27 cellular contexts compared by ENCODE assay signal in genomic region chr18:58451115-58451971, GRCh38.
DNase-seq lines count a peak whose midpoint lies in the region; ATAC-seq, FAIRE-seq and TF ChIP-seq lines count a peak whose summit lies in the region.
"Had no signal": no experiment of that assay in that cellular context is flagged by ENCODE, and none has a peak within 500 bp of the region (broad histone marks: within the 10 kb centered on the region; RNA-seq: fewer than 3 reads in every experiment).

No MANE protein-coding gene starts in this region.

- no peaks in the 10 kb centered on the region for H3K27me3 ChIP-seq in HepG2 (ENCODE audit: control insufficient read depth in 1 of 2, insufficient read depth in 2 of 2, low read length in 2 of 2)
- no peaks in the 10 kb centered on the region for H3K27me3 ChIP-seq in right lobe of liver
- H3K27me3 ChIP-seq: BLaER1 treated with 17β-estradiol and CSF1 and Interleukin-3, amounts not matched to agents 10 nM and 100 nM had no signal

- no peak overlapping the region for H3K4me3 Mint-ChIP-seq in activated naive CD4-positive, alpha-beta T cell treated with anti-CD3 and anti-CD28 coated beads, Interleukin-2, amount 50 U/mL, for 24 hours
- H3K4me3 Mint-ChIP-seq: B cell; CD4-positive, alpha-beta T cell; CD8-positive, alpha-beta T cell had no signal

- CTCF ChIA-PET in HepG2 (lab: Yijun Ruan, JAX; ENCODE audit: low intra/inter-chr PET ratio, low total read pairs): no interaction called here

- H3K36me3 ChIP-seq in HepG2 (replicated peaks in 1 of 2; ENCODE audit: control insufficient read depth in 1 of 2, insufficient read depth in 2 of 2, low read length in 2 of 2) (no peaks in the 10 kb centered on the region), right lobe of liver (peaks cover 0 to 36% (median 11%) of the 10 kb centered on the region in 4 donors)
- H3K36me3 ChIP-seq: BLaER1 treated with 17β-estradiol and CSF1 and Interleukin-3, amounts not matched to agents 10 nM and 100 nM had no signal

- H3K27ac ChIP-seq in HepG2 (ENCODE audit: extremely low read length, insufficient read depth, low read length): no peak overlapping the region
- peak overlapping the region; percentile 23 to 97 (median 76) for H3K27ac ChIP-seq in right lobe of liver
- H3K27ac ChIP-seq: 22Rv1; A549; BLaER1 treated with 17β-estradiol and CSF1 and Interleukin-3, amounts not matched to agents 10 nM and 100 nM; C4-2B had no signal

- peaks cover 61% of the 10 kb centered on the region for H3K4me1 ChIP-seq in HepG2 (ENCODE audit: insufficient read depth, low read length)
- peaks cover 0 to 14% (median 5%) of the 10 kb centered on the region in 4 donors for H3K4me1 ChIP-seq in right lobe of liver

- H3K9ac ChIP-seq in HepG2 (ENCODE audit: insufficient read depth, low read depth, low read length): no peak overlapping the region
- H3K9ac ChIP-seq: BLaER1 treated with 17β-estradiol and CSF1 and Interleukin-3, amounts not matched to agents 10 nM and 100 nM had no signal

- peak overlapping the region; percentile 19 for H3K27ac Mint-ChIP-seq in activated naive CD4-positive, alpha-beta T cell treated with anti-CD3 and anti-CD28 coated beads, Interleukin-2, amount 50 U/mL, for 24 hours
- H3K27ac Mint-ChIP-seq in activated naive CD4-positive, alpha-beta T cell treated with anti-CD3 and anti-CD28 coated beads, Interleukin-2, amount 50 U/mL, for 72 hours: no peak overlapping the region
- H3K27ac Mint-ChIP-seq: B cell; CD4-positive, alpha-beta T cell; CD8-positive, alpha-beta T cell had no signal

- H3K4me1 Mint-ChIP-seq in activated naive CD4-positive, alpha-beta T cell treated with anti-CD3 and anti-CD28 coated beads, Interleukin-2, amount 50 U/mL, for 24 hours: no peaks in the 10 kb centered on the region
- H3K4me1 Mint-ChIP-seq: B cell had no signal

- POLR2A ChIA-PET in HepG2 (lab: Yijun Ruan, JAX): interaction anchor here (1.2 to 1.4 kb wide), 2 partner anchors 34 to 44 kb away, joined by 3 to 4 read pairs; no protein-coding TSS in a partner anchor

- TF ChIP-seq POLR2A in HepG2 (IDR thresholded peaks at IDR 0.05; ENCODE audit: insufficient read depth in 1 of 2, low read depth in 2 of 2, low read length in 2 of 2): no peak
- TF ChIP-seq POLR2A in right lobe of liver (IDR thresholded peaks at IDR 0.05): peak; percentile 42

- H4K20me1 ChIP-seq in HepG2 (ENCODE audit: insufficient read depth, low read length): no peaks in the 10 kb centered on the region
- H4K20me1 ChIP-seq: BLaER1 treated with 17β-estradiol and CSF1 and Interleukin-3, amounts not matched to agents 10 nM and 100 nM had no signal

- H3K9me3 ChIP-seq in HepG2 (ENCODE audit: low read length) (no peaks in the 10 kb centered on the region), right lobe of liver (no peaks in the 10 kb centered on the region)
- H3K9me3 ChIP-seq: A549; BLaER1 treated with 17β-estradiol and CSF1 and Interleukin-3, amounts not matched to agents 10 nM and 100 nM; Caco-2 had no signal

- in situ Hi-C loops in HepG2 (cut with HindIII; ENCODE audit: extremely low pct_ligation_motif_present, low pct_unique_long_range_greater_than_20kb): loop anchor here (5.0 kb wide), 1 partner anchor 36 kb away; no protein-coding TSS in a partner anchor

- intact Hi-C loops in HepG2 (cut with micrococcal nuclease; ENCODE audit: unreplicated experiment): loop anchor here (10.0 kb wide), 1 partner anchor 47 kb away; no protein-coding TSS in a partner anchor
- intact Hi-C loops in right lobe of liver (cut with DNase I): no loop called here

- H3K4me3 ChIP-seq in HepG2 (replicated peaks in 1 of 3; ENCODE audit: insufficient read depth in 1 of 3, low read depth in 2 of 3, low read length in 3 of 3) (no peak overlapping the region), right lobe of liver (no peak overlapping the region)
- H3K4me3 ChIP-seq: A549; BLaER1 treated with 17β-estradiol and CSF1 and Interleukin-3, amounts not matched to agents 10 nM and 100 nM; GM12878 had no signal

- TF ChIP-seq EP300 in HepG2 (IDR thresholded peaks at IDR 0.05; ENCODE audit: low read depth in 2 of 2, low read length in 2 of 2): no peak
- TF ChIP-seq EP300 in HepG2 (CRISPR knock-in tag; IDR thresholded peaks at IDR 0.05; ENCODE audit: borderline replicate concordance): no peak

- no peak for FAIRE-seq in HepG2 (lab: Jason Lieb, UNC)
- FAIRE-seq: A549, GM12878, GM12892, GM18507 had no signal

- no peak for ATAC-seq in activated naive CD4-positive, alpha-beta T cell treated with anti-CD3 and anti-CD28 coated beads, Interleukin-2, amount 50 U/mL, for 72 hours
- ATAC-seq in HepG2 (no peak), right lobe of liver (peak; percentile 4 to 56 (median 24))
- ATAC-seq: A549; CD8-positive, alpha-beta T cell; GM12878 had no signal

- TF ChIP-seq CTCF in HepG2 (CRISPR knock-in tag; IDR thresholded peaks at IDR 0.05): no peak
- TF ChIP-seq CTCF in right lobe of liver (IDR thresholded peaks at IDR 0.05): no peak

- no peaks in the 10 kb centered on the region for H3K9me3 Mint-ChIP-seq in activated naive CD4-positive, alpha-beta T cell treated with anti-CD3 and anti-CD28 coated beads, Interleukin-2, amount 50 U/mL, for 24 hours
- H3K9me3 Mint-ChIP-seq in activated naive CD4-positive, alpha-beta T cell treated with anti-CD3 and anti-CD28 coated beads, Interleukin-2, amount 50 U/mL, for 72 hours: no peaks in the 10 kb centered on the region
- H3K9me3 Mint-ChIP-seq: CD4-positive, alpha-beta T cell; CD8-positive, alpha-beta T cell had no signal

- WGBS in HepG2 (ENCODE audit: low lambda C conversion rate): 94% methylated on average over 14 of the region's 14 CpGs
- WGBS in right lobe of liver (ENCODE audit: insufficient coverage, low coverage, low lambda C conversion rate, missing lambda C conversion rate): 28% methylated on average over 13 of the region's 14 CpGs

- H3K27me3 Mint-ChIP-seq in activated naive CD4-positive, alpha-beta T cell treated with anti-CD3 and anti-CD28 coated beads, Interleukin-2, amount 50 U/mL, for 24 hours: no peaks in the 10 kb centered on the region

- no TSS peak for BruUV-seq in HepG2 (replicated peaks; lab: Mats Ljungman, UMichigan)

- H2AFZ ChIP-seq in HepG2 (ENCODE audit: low read length): no peak overlapping the region

- TF ChIP-seq RAD21 in HepG2 (CRISPR knock-in tag; IDR thresholded peaks at IDR 0.05): no peak

- no peaks in the 10 kb centered on the region for H3K79me2 ChIP-seq in HepG2 (ENCODE audit: insufficient read depth, low read length)

- no peak for DNase-seq in activated naive CD4-positive, alpha-beta T cell treated with anti-CD3 and anti-CD28 coated beads, Interleukin-2, amount 50 U/mL, for 72 hours (ENCODE audit: low spot score in 2 of 2)
- no peak for DNase-seq in HepG2 (ENCODE audit: low spot score)
- peak in 2 of 3 donors; percentile 81 to 83 for DNase-seq in right lobe of liver
- DNase-seq in T-helper 1 cell: no peak
- DNase-seq in NCI-H748 (lab: John Stamatoyannopoulos, UW; ENCODE audit: unreplicated experiment): no peak
- no peak for DNase-seq in activated effector memory CD4-positive, alpha-beta T cell treated with Interleukin-2 at 50 U/mL for 16 hours
- DNase-seq: AML-193; Caco-2; Calu3; CD4-positive, alpha-beta T cell; CD8-positive, alpha-beta T cell; DMS 273 treated with DMSO at 0.1 percent for 48 hours; DMS153; DMS53; DMS79; DND-41; EL; GDM1 had no signal

- no peaks in the 10 kb centered on the region for H3K36me3 Mint-ChIP-seq in activated naive CD4-positive, alpha-beta T cell treated with anti-CD3 and anti-CD28 coated beads, Interleukin-2, amount 50 U/mL, for 24 hours
- no peaks in the 10 kb centered on the region for H3K36me3 Mint-ChIP-seq in activated naive CD4-positive, alpha-beta T cell treated with anti-CD3 and anti-CD28 coated beads, Interleukin-2, amount 50 U/mL, for 72 hours
- H3K36me3 Mint-ChIP-seq: CD8-positive, alpha-beta T cell had no signal

- H3K4me2 ChIP-seq in HepG2 (ENCODE audit: low read depth, low read length): no peak overlapping the region
- H3K4me2 ChIP-seq: A549; BLaER1 treated with 17β-estradiol and CSF1 and Interleukin-3, amounts not matched to agents 10 nM and 100 nM had no signal

TF ChIP-seq in HepG2, 621 proteins besides CTCF, POLR2A, EP300 and RAD21:
- TF ChIP-seq ZNF878 (CRISPR knock-in tag; IDR thresholded peaks at IDR 0.05): 0 out of 2 replicates have a peak, but pooled peaks have one; percentile 24
- no peak for TF ChIP-seq HOXA3 (CRISPR knock-in tag; IDR thresholded peaks at IDR 0.05)

Comparison
In these comparisons a context has a peak if more than half of its experiments do, and no peak if none do; other contexts are left out.
1. ATAC-seq: peak in right lobe of liver (4 of 4); none in activated naive CD4-positive, alpha-beta T cell treated with anti-CD3 and anti-CD28 coated beads, Interleukin-2, amount 50 U/mL, for 72 hours (0 of 2) and HepG2 (single experiment).
2. DNase-seq: peak in right lobe of liver (2 of 3); none in activated naive CD4-positive, alpha-beta T cell treated with anti-CD3 and anti-CD28 coated beads, Interleukin-2, amount 50 U/mL, for 72 hours (0 of 2), HepG2 (single experiment), T-helper 1 cell (0 of 5), NCI-H748 (single experiment) and activated effector memory CD4-positive, alpha-beta T cell treated with Interleukin-2 at 50 U/mL for 16 hours (single experiment).